In the genomic region with DNA sequence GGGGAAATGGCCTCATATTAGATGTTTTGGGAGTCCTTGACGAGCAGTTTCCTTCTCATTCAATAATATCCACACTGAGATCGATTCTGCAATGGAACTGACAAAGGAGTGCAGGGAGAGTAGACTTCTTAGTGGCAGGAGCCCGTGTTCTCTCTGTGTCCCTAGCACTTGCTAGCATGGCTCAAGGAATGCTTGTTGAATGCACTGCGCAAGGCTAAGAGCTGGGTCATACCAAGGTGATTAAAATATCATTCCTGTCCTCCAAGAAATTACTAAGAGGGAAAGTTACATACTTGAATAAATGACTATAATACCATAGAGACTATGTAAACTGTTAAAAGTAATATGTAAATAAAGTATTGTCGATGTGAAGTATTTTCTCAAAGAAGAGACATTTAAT, we compare ENCODE assay signal across 3 cellular contexts.
"Had no signal": no experiment of that assay in that cellular context is flagged by ENCODE, and none has a peak within 500 bp of the region (broad histone marks: within the 10 kb centered on the region; RNA-seq: fewer than 3 reads in every experiment).

No MANE protein-coding gene starts in this region.

- H3K4me3 ChIP-seq: GM12878 had no signal

- DNase-seq: GDM1, GF-D8 had no signal

- ATAC-seq: GM12878 had no signal
